ENCODE assay signal across 29 cellular contexts in genomic region chr1:227379555-227379892, GRCh38.
"Had no signal": no experiment of that assay in that cellular context is flagged by ENCODE, and none has a peak within 500 bp of the region (broad histone marks: within the 10 kb centered on the region; RNA-seq: fewer than 3 reads in every experiment).

No MANE protein-coding gene starts in this region.

- H3K36me3 ChIP-seq: stomach, suprapubic skin, thoracic aorta, thyroid gland, tibial artery, tibial nerve, transverse colon, upper lobe of left lung, upper lobe of right lung, uterus, vagina had no signal

- H3K27ac ChIP-seq: stomach, suprapubic skin, testis, thoracic aorta, thyroid gland, tibial artery, tibial nerve, transverse colon, upper lobe of left lung, upper lobe of right lung, uterus, vagina had no signal

- DNase-seq: stimulated activated CD4-positive, alpha-beta T cell treated with anti-CD3 and anti-CD28 coated beads, Interleukin-2, amount 100 ng/mL, for 48 hours; stimulated activated CD4-positive, alpha-beta T cell treated with anti-CD3 and anti-CD28 coated beads, Interleukin-4, amount 100 ng/mL, for 1 hour; stimulated activated CD4-positive, alpha-beta T cell treated with anti-CD3 and anti-CD28 coated beads, Interleukin-4, amount 100 ng/mL, for 24 hours; stimulated activated CD4-positive, alpha-beta T cell treated with anti-CD3 and anti-CD28 coated beads, Interleukin-4, amount 100 ng/mL, for 4 hours; stimulated activated CD8-positive, alpha-beta memory T cell treated with anti-CD3 and anti-CD28 coated beads, Interleukin-4, amount 100 ng/mL, for 48 hours; stimulated activated naive B cell treated with anti-CD40 and anti-IgM and Interleukin-4, amounts not matched to agents 10 μg/mL and 1 μg/mL and 100 μg/mL, for 72 hours; stimulated activated naive CD4-positive, alpha-beta T cell; stimulated activated naive CD4-positive, alpha-beta T cell treated with Interleukin-2 at 50 U/mL for 16 hours; stimulated activated naive CD8-positive, alpha-beta T cell treated with anti-CD3 and anti-CD28 coated beads, Interleukin-15, amount 100 ng/mL, for 72 hours; stimulated activated naive CD8-positive, alpha-beta T cell treated with anti-CD3 and anti-CD28 coated beads, Interleukin-15, Interleukin-2, amounts not matched to agents 100 U/mL and 50 U/mL, for 24 hours; stomach; substantia nigra; testis; thyroid gland; tibial artery; transverse colon; trophoblast cell; upper lobe of left lung; upper lobe of right lung; uterus had no signal

- H3K4me1 ChIP-seq: stomach, suprapubic skin, testis, thyroid gland, tibial artery, tibial nerve, transverse colon, upper lobe of left lung, upper lobe of right lung, uterus, vagina had no signal

- H3K4me3 ChIP-seq: stomach, suprapubic skin, testis, thoracic aorta, thyroid gland, tibial artery, tibial nerve, transverse colon, upper lobe of left lung, upper lobe of right lung, uterus, vagina had no signal

- ATAC-seq: stimulated activated effector memory CD8-positive, alpha-beta T cell treated with anti-CD3 and anti-CD28 coated beads, Interleukin-12 subunit alpha, Interleukin-12 subunit beta, amount 100 ng/mL, for 72 hours; stimulated activated memory B cell treated with anti-CD40 and anti-IgM and Interleukin-4, amounts not matched to agents 10 μg/mL and 1 μg/mL and 100 μg/mL, for 72 hours; stimulated activated naive B cell treated with anti-CD40 and anti-IgM and Interleukin-4, amounts not matched to agents 10 μg/mL and 1 μg/mL and 100 μg/mL, for 72 hours; stimulated activated naive CD8-positive, alpha-beta T cell treated with anti-CD3 and anti-CD28 coated beads, Interleukin-15, amount 100 ng/mL, for 72 hours; stimulated activated naive CD8-positive, alpha-beta T cell treated with anti-CD3 and anti-CD28 coated beads, Interleukin-15, Interleukin-2, amounts not matched to agents 100 U/mL and 50 U/mL, for 24 hours; upper lobe of right lung had no signal

- H3K4me3 Mint-ChIP-seq: stimulated activated effector memory CD8-positive, alpha-beta T cell treated with anti-CD3 and anti-CD28 coated beads, Interleukin-12 subunit alpha, Interleukin-12 subunit beta, amount 100 ng/mL, for 72 hours; stimulated activated memory B cell treated with anti-CD40 and anti-IgM and Interleukin-4, amounts not matched to agents 10 μg/mL and 1 μg/mL and 100 μg/mL, for 72 hours; stimulated activated naive B cell treated with anti-CD40 and anti-IgM and Interleukin-4, amounts not matched to agents 10 μg/mL and 1 μg/mL and 100 μg/mL, for 72 hours; stimulated activated naive CD8-positive, alpha-beta T cell treated with anti-CD3 and anti-CD28 coated beads, Interleukin-15, amount 100 ng/mL, for 72 hours; stimulated activated naive CD8-positive, alpha-beta T cell treated with anti-CD3 and anti-CD28 coated beads, Interleukin-15, Interleukin-2, amounts not matched to agents 100 ng/mL and 50 ng/mL, for 24 hours; type B pancreatic cell had no signal

- H3K27ac Mint-ChIP-seq: stimulated activated effector memory CD8-positive, alpha-beta T cell treated with anti-CD3 and anti-CD28 coated beads, Interleukin-12 subunit alpha, Interleukin-12 subunit beta, amount 100 ng/mL, for 72 hours; stimulated activated memory B cell treated with anti-CD40 and anti-IgM and Interleukin-4, amounts not matched to agents 10 μg/mL and 1 μg/mL and 100 μg/mL, for 72 hours; stimulated activated naive B cell treated with anti-CD40 and anti-IgM and Interleukin-4, amounts not matched to agents 10 μg/mL and 1 μg/mL and 100 μg/mL, for 72 hours; stimulated activated naive CD8-positive, alpha-beta T cell treated with anti-CD3 and anti-CD28 coated beads, Interleukin-15, amount 100 ng/mL, for 72 hours; stimulated activated naive CD8-positive, alpha-beta T cell treated with anti-CD3 and anti-CD28 coated beads, Interleukin-15, Interleukin-2, amounts not matched to agents 100 ng/mL and 50 ng/mL, for 24 hours; type B pancreatic cell had no signal

- H3K9me3 ChIP-seq: stomach, suprapubic skin, testis, thoracic aorta, thyroid gland, tibial artery, tibial nerve, transverse colon, upper lobe of left lung, upper lobe of right lung, uterus, vagina had no signal

- H3K9me3 Mint-ChIP-seq: stimulated activated effector memory CD8-positive, alpha-beta T cell treated with anti-CD3 and anti-CD28 coated beads, Interleukin-12 subunit alpha, Interleukin-12 subunit beta, amount 100 ng/mL, for 72 hours; stimulated activated naive CD8-positive, alpha-beta T cell treated with anti-CD3 and anti-CD28 coated beads, Interleukin-15, amount 100 ng/mL, for 72 hours; stimulated activated naive CD8-positive, alpha-beta T cell treated with anti-CD3 and anti-CD28 coated beads, Interleukin-15, Interleukin-2, amounts not matched to agents 100 ng/mL and 50 ng/mL, for 24 hours had no signal

- H3K4me1 Mint-ChIP-seq: stimulated activated effector memory CD8-positive, alpha-beta T cell treated with anti-CD3 and anti-CD28 coated beads, Interleukin-12 subunit alpha, Interleukin-12 subunit beta, amount 100 ng/mL, for 72 hours; stimulated activated memory B cell treated with anti-CD40 and anti-IgM and Interleukin-4, amounts not matched to agents 10 μg/mL and 1 μg/mL and 100 μg/mL, for 72 hours; stimulated activated naive B cell treated with anti-CD40 and anti-IgM and Interleukin-4, amounts not matched to agents 10 μg/mL and 1 μg/mL and 100 μg/mL, for 72 hours; stimulated activated naive CD8-positive, alpha-beta T cell treated with anti-CD3 and anti-CD28 coated beads, Interleukin-15, amount 100 ng/mL, for 72 hours had no signal

- FAIRE-seq: urothelium cell line had no signal

- H3K36me3 Mint-ChIP-seq: stimulated activated effector memory CD8-positive, alpha-beta T cell treated with anti-CD3 and anti-CD28 coated beads, Interleukin-12 subunit alpha, Interleukin-12 subunit beta, amount 100 ng/mL, for 72 hours; stimulated activated memory B cell treated with anti-CD40 and anti-IgM and Interleukin-4, amounts not matched to agents 10 μg/mL and 1 μg/mL and 100 μg/mL, for 72 hours; stimulated activated naive B cell treated with anti-CD40 and anti-IgM and Interleukin-4, amounts not matched to agents 10 μg/mL and 1 μg/mL and 100 μg/mL, for 72 hours; type B pancreatic cell had no signal

- H3K27me3 ChIP-seq: stomach, suprapubic skin, testis, thyroid gland, tibial artery, tibial nerve, transverse colon, upper lobe of left lung, upper lobe of right lung, uterus, vagina had no signal
